In genomic region chr12:106090586-106091411, GRCh38 we compare ENCODE assay signal across 11 cellular contexts. TPM values are rescaled to one million over a fixed set of nuclear protein-coding genes. Genes with fewer than 3 reads are reported as not detected.
A peak's percentile ranks its signal among the peaks of the same experiment; 100 is the strongest.
DNase-seq lines count a peak whose midpoint lies in the region; ATAC-seq and TF ChIP-seq lines count a peak whose summit lies in the region.
"Had no signal": no experiment of that assay in that cellular context is flagged by ENCODE, and none has a peak within 500 bp of the region (broad histone marks: within the 10 kb centered on the region; RNA-seq: fewer than 3 reads in every experiment).

No MANE protein-coding gene starts in this region.

- H3K9me3 ChIP-seq in hepatocyte (ENCODE audit: low read depth) = no peaks in the 10 kb centered on the region
- H3K9me3 ChIP-seq in stomach smooth muscle (ENCODE audit: control insufficient read depth in 2 of 2, low read length in 2 of 2) = no peaks in the 10 kb centered on the region

- no peaks in the 10 kb centered on the region for H4K20me1 ChIP-seq in hepatocyte (ENCODE audit: insufficient read depth, poor library complexity, severe bottlenecking)

- 85% methylated on average over 10 of the region's 10 CpGs for WGBS in hepatocyte (ENCODE audit: low lambda C conversion rate, missing lambda C conversion rate)

- TF ChIP-seq CTCF in chondrocyte (IDR thresholded peaks at IDR 0.05) = no peak
- TF ChIP-seq CTCF in hepatocyte (IDR thresholded peaks at IDR 0.05; ENCODE audit: poor library complexity) = no peak

- H3K4me3 ChIP-seq in hepatocyte (no peak overlapping the region), stomach smooth muscle (ENCODE audit: low read length in 2 of 2) (no peak overlapping the region)

- H3K27ac Mint-ChIP-seq in chondrocyte (ENCODE audit: unreplicated experiment) = peak overlapping the region; percentile 96
- H3K27ac Mint-ChIP-seq: activated naive CD4-positive, alpha-beta T cell treated with anti-CD3 and anti-CD28 coated beads, Interleukin-2, amount 50 U/mL, for 72 hours had no signal

- peaks cover 7% of the 10 kb centered on the region for H3K79me2 ChIP-seq in hepatocyte

- H3K36me3 Mint-ChIP-seq in chondrocyte (ENCODE audit: low read depth) = peaks cover 52% of the 10 kb centered on the region
- H3K36me3 Mint-ChIP-seq: activated naive CD4-positive, alpha-beta T cell treated with anti-CD3 and anti-CD28 coated beads, Interleukin-2, amount 50 U/mL, for 72 hours had no signal

- peak overlapping the region in 1 of 2 donors; percentile 29 for H3K9ac ChIP-seq in stomach smooth muscle (ENCODE audit: low read length in 2 of 2)

- no peak overlapping the region for H3K4me2 ChIP-seq in hepatocyte

- no peaks in the 10 kb centered on the region for H3K9me3 Mint-ChIP-seq in chondrocyte (ENCODE audit: low read depth)
- H3K9me3 Mint-ChIP-seq: activated naive CD4-positive, alpha-beta T cell treated with anti-CD3 and anti-CD28 coated beads, Interleukin-2, amount 50 U/mL, for 72 hours had no signal

- peaks cover 94% of the 10 kb centered on the region for H3K4me1 Mint-ChIP-seq in chondrocyte (ENCODE audit: low read depth)

- H3K4me3 Mint-ChIP-seq in chondrocyte (ENCODE audit: unreplicated experiment) = peak overlapping the region; percentile 44

- H3K27ac ChIP-seq in hepatocyte (peak overlapping the region; percentile 67), stomach smooth muscle (ENCODE audit: low read length) (peak overlapping the region; percentile 67)

- H3K27me3 Mint-ChIP-seq in chondrocyte (ENCODE audit: low read depth) = no peaks in the 10 kb centered on the region

- peaks cover 11% of the 10 kb centered on the region for H3K4me1 ChIP-seq in hepatocyte (ENCODE audit: insufficient read depth)
- H3K4me1 ChIP-seq in stomach smooth muscle (ENCODE audit: control insufficient read depth, insufficient read depth, low read length) = peaks cover 40% of the 10 kb centered on the region

- H3K36me3 ChIP-seq in hepatocyte (replicated peaks; ENCODE audit: insufficient read depth, low read depth) (no peaks in the 10 kb centered on the region), stomach smooth muscle (ENCODE audit: control insufficient read depth in 2 of 2, insufficient read depth in 2 of 2, low read length in 2 of 2) (peaks cover 0 to 2% of the 10 kb centered on the region in 2 donors)

- H3K27me3 ChIP-seq in hepatocyte = no peaks in the 10 kb centered on the region
- H3K27me3 ChIP-seq in stomach smooth muscle (ENCODE audit: control insufficient read depth in 1 of 2, insufficient read depth in 2 of 2, low read length in 2 of 2) = no peaks in the 10 kb centered on the region

- peak; percentile 56 for DNase-seq in HCEC 1CT
- DNase-seq in chondrocyte (ENCODE audit: low spot score) = no peak
- DNase-seq in hepatocyte (ENCODE audit: low spot score) = peak; percentile 38
- no peak for DNase-seq in NCI-H187 treated with DMSO at 0.1 percent for 48 hours (lab: John Stamatoyannopoulos, UW)
- DNase-seq in stimulated activated CD4-positive, alpha-beta T cell treated with anti-CD3 and anti-CD28 coated beads, Interleukin-15, amount 100 ng/mL, for 24 hours = no peak
- DNase-seq in activated CD4-positive, alpha-beta T cell treated with anti-CD3 and anti-CD28 coated beads, Interleukin-2, amount 50 U/mL, for 1 hour = no peak
- DNase-seq: DND-41 had no signal

- H3K9me2 ChIP-seq in hepatocyte (replicated peaks; ENCODE audit: insufficient read depth) = no peaks in the 10 kb centered on the region

- no peak for ATAC-seq in HG02798 (IDR thresholded peaks at IDR 0.05; ENCODE audit: poor library complexity, unreplicated experiment)
- ATAC-seq: activated naive CD4-positive, alpha-beta T cell treated with anti-CD3 and anti-CD28 coated beads, Interleukin-2, amount 50 U/mL, for 72 hours had no signal

- H2AFZ ChIP-seq in hepatocyte = no peak overlapping the region

RNA-seq across cellular contexts. Expression of gene NUAK1, which starts 48.0 kb away (rescaled TPM):
- total RNA-seq in chondrocyte = 78.1 to 81.4 TPM (median 78.5 TPM) in 3 replicates
- total RNA-seq in hepatocyte = 5.3 and 13.0 TPM in 2 replicates
- polyA plus RNA-seq in hepatocyte = 2.5 and 3.5 TPM in 2 replicates
- total RNA-seq: activated naive CD4-positive, alpha-beta T cell treated with anti-CD3 and anti-CD28 coated beads, Interleukin-2, amount 50 U/mL, for 72 hours; T-helper 2 cell treated with Interferon-gamma antibody and Interleukin-4, amounts not matched to agents 100 ng/mL and 5 ng/mL, for 36 hours had no signal

Comparison
In these comparisons a context has a peak if more than half of its experiments do, and no peak if none do; other contexts are left out.
1. DNase-seq: peak in HCEC 1CT (single experiment) and hepatocyte (single experiment); none in chondrocyte (single experiment), NCI-H187 treated with DMSO at 0.1 percent for 48 hours (single experiment), stimulated activated CD4-positive, alpha-beta T cell treated with anti-CD3 and anti-CD28 coated beads, Interleukin-15, amount 100 ng/mL, for 24 hours (single experiment) and activated CD4-positive, alpha-beta T cell treated with anti-CD3 and anti-CD28 coated beads, Interleukin-2, amount 50 U/mL, for 1 hour (single experiment).